ENCODE assay signal across 21 cellular contexts in the genomic region with DNA sequence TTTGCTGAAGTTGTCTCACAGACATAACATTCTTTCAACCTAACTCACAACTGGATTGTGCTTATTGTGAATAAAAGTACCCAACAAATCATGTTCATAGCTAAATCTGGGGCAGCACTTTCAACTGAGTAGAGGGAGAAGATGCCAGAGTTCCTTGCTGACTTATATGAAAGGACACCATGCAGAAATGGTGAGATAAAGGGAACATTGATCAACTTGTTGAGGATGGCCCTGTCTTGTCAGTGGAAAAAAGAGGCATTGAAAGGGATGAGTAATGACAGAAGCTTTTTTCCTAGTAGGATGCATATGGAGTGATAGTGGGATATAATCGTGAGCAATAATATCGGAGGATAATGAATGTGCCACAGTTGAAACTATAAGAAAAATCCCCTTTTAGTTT.
"Had no signal": no experiment of that assay in that cellular context is flagged by ENCODE, and none has a peak within 500 bp of the region (broad histone marks: within the 10 kb centered on the region; RNA-seq: fewer than 3 reads in every experiment).

No MANE protein-coding gene starts in this region.

- H2AFZ ChIP-seq: hepatocyte, neural progenitor cell had no signal

- H3K79me2 ChIP-seq: hepatocyte had no signal

- H3K4me2 ChIP-seq: hepatocyte, neural progenitor cell had no signal

- H3K36me3 ChIP-seq: gastroesophageal sphincter, heart left ventricle, neural progenitor cell, prostate gland, sigmoid colon, stomach, thyroid gland had no signal

- H3K4me1 ChIP-seq: gastroesophageal sphincter, neural progenitor cell, prostate gland, sigmoid colon, stomach, thyroid gland had no signal

- DNase-seq: dorsolateral prefrontal cortex; effector CD4-positive, alpha-beta T cell; foreskin fibroblast; heart left ventricle; kidney; mesenchymal stem cell; mucosa of descending colon; naive thymus-derived CD4-positive, alpha-beta T cell; nucleus accumbens; right cardiac atrium; sigmoid colon; stimulated activated CD4-positive, alpha-beta T cell treated with anti-CD3 and anti-CD28 coated beads, Interleukin-4, amount 100 ng/mL, for 4 hours; stimulated activated naive CD4-positive, alpha-beta T cell; stomach; thyroid gland; trophoblast cell had no signal

- H3K9ac ChIP-seq: neural progenitor cell had no signal

- H3K9me3 ChIP-seq: gastroesophageal sphincter, mucosa of descending colon, prostate gland, sigmoid colon, stomach, thyroid gland had no signal

- H3K27ac ChIP-seq: dorsolateral prefrontal cortex, gastroesophageal sphincter, hepatocyte, neural progenitor cell, prostate gland, sigmoid colon, stomach, thyroid gland had no signal

- H3K4me3 ChIP-seq: dorsolateral prefrontal cortex, gastroesophageal sphincter, heart left ventricle, hepatocyte, lung, mucosa of descending colon, neural progenitor cell, prostate gland, sigmoid colon, stomach, thyroid gland had no signal

- H3K27me3 ChIP-seq: dorsolateral prefrontal cortex, gastroesophageal sphincter, heart left ventricle, hepatocyte, neural progenitor cell, sigmoid colon, stomach, thyroid gland had no signal
